In the genomic region with DNA sequence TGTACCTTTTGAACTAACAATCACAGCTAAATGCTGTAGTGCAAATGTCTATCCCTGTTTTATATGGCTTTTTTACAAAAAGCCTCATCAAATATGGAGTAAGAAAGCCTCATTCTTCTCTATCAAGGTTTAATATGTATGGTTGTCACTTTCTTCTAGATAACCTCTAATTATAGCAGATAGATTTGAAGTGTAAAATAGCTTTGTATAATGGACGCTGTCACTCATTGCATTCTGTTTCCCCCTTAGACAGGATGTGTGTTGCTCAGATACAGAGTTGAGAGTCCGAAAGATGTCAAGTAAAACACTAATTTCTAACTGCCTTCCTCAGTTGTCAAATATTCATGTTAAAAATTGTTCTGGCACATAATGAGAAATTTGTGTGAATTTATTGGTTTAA, we compare ENCODE assay signal across 21 cellular contexts.
"Had no signal": no experiment of that assay in that cellular context is flagged by ENCODE, and none has a peak within 500 bp of the region (broad histone marks: within the 10 kb centered on the region; RNA-seq: fewer than 3 reads in every experiment).

No MANE protein-coding gene starts in this region.

- H3K4me1 ChIP-seq: esophagus muscularis mucosa, gastrocnemius medialis, suprapubic skin, thyroid gland had no signal

- H3K9me3 Mint-ChIP-seq: naive thymus-derived CD4-positive, alpha-beta T cell; neural crest cell; type B pancreatic cell had no signal

- H3K27ac ChIP-seq: epithelial cell of prostate, esophagus muscularis mucosa, gastrocnemius medialis, heart right ventricle, suprapubic skin, thyroid gland had no signal

- H3K36me3 ChIP-seq: gastrocnemius medialis had no signal

- H3K27ac Mint-ChIP-seq: naive thymus-derived CD4-positive, alpha-beta T cell; type B pancreatic cell had no signal

- H3K27me3 Mint-ChIP-seq: naive thymus-derived CD4-positive, alpha-beta T cell; type B pancreatic cell had no signal

- ATAC-seq: gastrocnemius medialis; heart right ventricle; naive thymus-derived CD4-positive, alpha-beta T cell; right cardiac atrium; stimulated activated naive CD8-positive, alpha-beta T cell treated with anti-CD3 and anti-CD28 coated beads, Interleukin-15, Interleukin-2, amounts not matched to agents 100 U/mL and 50 U/mL, for 24 hours had no signal

- H3K27me3 ChIP-seq: dorsolateral prefrontal cortex, esophagus muscularis mucosa, gastrocnemius medialis, heart right ventricle, suprapubic skin, thyroid gland had no signal

- FAIRE-seq: small intestine, urothelium cell line had no signal

- H3K4me3 ChIP-seq: dorsolateral prefrontal cortex, esophagus muscularis mucosa, gastrocnemius medialis, heart right ventricle, suprapubic skin, thyroid gland had no signal

- H3K4me3 Mint-ChIP-seq: naive thymus-derived CD4-positive, alpha-beta T cell; neural crest cell; type B pancreatic cell had no signal

- DNase-seq: cortex of kidney; dorsolateral prefrontal cortex; effector CD8-positive, alpha-beta T cell; gastrocnemius medialis; heart right ventricle; hypothalamus; kidney glomerular epithelial cell; mesendoderm; naive thymus-derived CD4-positive, alpha-beta T cell; posterior cingulate gyrus; right cardiac atrium; small intestine; stimulated activated CD4-positive, alpha-beta T cell treated with anti-CD3 and anti-CD28 coated beads, Interleukin-12 subunit alpha, Interleukin-12 subunit beta, amount 100 ng/mL, for 4 hours; stimulated activated naive CD8-positive, alpha-beta T cell treated with anti-CD3 and anti-CD28 coated beads, Interleukin-15, Interleukin-2, amounts not matched to agents 100 U/mL and 50 U/mL, for 24 hours; thyroid gland had no signal

- H3K9me3 ChIP-seq: esophagus muscularis mucosa, gastrocnemius medialis, heart right ventricle, suprapubic skin, thyroid gland had no signal
